Comparison of ENCODE assay signal across 10 cellular contexts in genomic region chr1:184745929-184746583, GRCh38. TPM values are rescaled to one million over a fixed set of nuclear protein-coding genes. Genes with fewer than 3 reads are reported as not detected.
DNase-seq lines count a peak whose midpoint lies in the region; ATAC-seq and TF ChIP-seq lines count a peak whose summit lies in the region.
"Had no signal": no experiment of that assay in that cellular context is flagged by ENCODE, and none has a peak within 500 bp of the region (broad histone marks: within the 10 kb centered on the region; RNA-seq: fewer than 3 reads in every experiment).

No MANE protein-coding gene starts in this region.

- no peaks in the 10 kb centered on the region for H3K27me3 ChIP-seq in adrenal gland
- no peaks in the 10 kb centered on the region for H3K27me3 ChIP-seq in spleen (replicated peaks in 1 of 7)

- POLR2A ChIA-PET in activated CD4-positive, alpha-beta T cell treated with anti-CD3 and anti-CD28 coated beads, Interleukin-2, amount 10 ng/mL, durations not matched to agents 7 days and 5 days (lab: Charles Lee), result no interaction called here

- peak overlapping the region; percentile 46 for H3K27ac Mint-ChIP-seq in activated CD4-positive, alpha-beta T cell treated with anti-CD3 and anti-CD28 coated beads, Interleukin-2, amount 10 ng/mL, durations not matched to agents 7 days and 5 days
- no peak overlapping the region for H3K27ac Mint-ChIP-seq in HFFc6

- no peak for TF ChIP-seq CTCF in adrenal gland (IDR thresholded peaks at IDR 0.05)
- TF ChIP-seq CTCF in spleen (IDR thresholded peaks at IDR 0.05 in 8 of 11, conservative IDR thresholded peaks at IDR 0.05 in 3 of 11), result no peak
- no peak for TF ChIP-seq CTCF in HFFc6 (IDR thresholded peaks at IDR 0.05)

- peaks cover 2% of the 10 kb centered on the region for H3K9me3 Mint-ChIP-seq in activated CD4-positive, alpha-beta T cell treated with anti-CD3 and anti-CD28 coated beads, Interleukin-2, amount 10 ng/mL, durations not matched to agents 7 days and 5 days
- H3K9me3 Mint-ChIP-seq in HFFc6, result no peaks in the 10 kb centered on the region

- 30 to 47% (median 36%) methylated on average over 4 of the region's 4 CpGs for WGBS in adrenal gland, 4 donors
- WGBS in spleen, 5 donors, result 28 to 40% (median 33%) methylated on average over 4 of the region's 4 CpGs

- peaks cover 25 to 51% of the 10 kb centered on the region in 2 donors for H3K4me1 ChIP-seq in adrenal gland (replicated peaks in 1 of 2)
- H3K4me1 ChIP-seq in spleen, result peaks cover 13 to 89% (median 41%) of the 10 kb centered on the region in 6 donors

- H3K4me3 ChIP-seq in adrenal gland (no peak overlapping the region), spleen (no peak overlapping the region)
- H3K4me3 ChIP-seq: coronary artery, HAP-1 had no signal

- H3K36me3 Mint-ChIP-seq in activated CD4-positive, alpha-beta T cell treated with anti-CD3 and anti-CD28 coated beads, Interleukin-2, amount 10 ng/mL, durations not matched to agents 7 days and 5 days (ENCODE audit: low read depth), result peaks cover 43% of the 10 kb centered on the region
- peaks cover 7% of the 10 kb centered on the region; the same call in 1 of the 2 replicates for H3K36me3 Mint-ChIP-seq in HFFc6 (ENCODE audit: low read depth)

- H3K4me1 Mint-ChIP-seq in activated CD4-positive, alpha-beta T cell treated with anti-CD3 and anti-CD28 coated beads, Interleukin-2, amount 10 ng/mL, durations not matched to agents 7 days and 5 days, result peaks cover 59% of the 10 kb centered on the region
- peaks cover 42% of the 10 kb centered on the region for H3K4me1 Mint-ChIP-seq in HFFc6 (ENCODE audit: low read depth)

- peak; percentile 12 for DNase-seq in activated CD4-positive, alpha-beta T cell treated with anti-CD3 and anti-CD28 coated beads, Interleukin-2, amount 10 ng/mL, durations not matched to agents 7 days and 5 days
- DNase-seq in activated CD4-positive, alpha-beta T cell treated with anti-CD3 and anti-CD28 coated beads for 48 hours, result no peak
- DNase-seq in adrenal gland, result no peak
- DNase-seq in spleen, result no peak
- DNase-seq in NCI-H1417 treated with DMSO at 0.1 percent for 48 hours (lab: John Stamatoyannopoulos, UW), result no peak
- no peak for DNase-seq in HFFc6

- no peaks in the 10 kb centered on the region for H3K9me3 ChIP-seq in KOPT-K1 (ENCODE audit: insufficient read depth, low read length, poor library complexity, severe bottlenecking)
- H3K9me3 ChIP-seq in adrenal gland (replicated peaks in 1 of 3), result no peaks in the 10 kb centered on the region
- H3K9me3 ChIP-seq in spleen, result no peaks in the 10 kb centered on the region
- H3K9me3 ChIP-seq: HAP-1 had no signal

- peaks cover 17% of the 10 kb centered on the region for H3K36me3 ChIP-seq in KOPT-K1 (ENCODE audit: insufficient read depth, low read length)
- H3K36me3 ChIP-seq in adrenal gland (replicated peaks in 1 of 2), result no peaks in the 10 kb centered on the region
- no peaks in the 10 kb centered on the region for H3K36me3 ChIP-seq in spleen
- H3K36me3 ChIP-seq: HAP-1 had no signal

- no peaks in the 10 kb centered on the region for H3K27me3 Mint-ChIP-seq in activated CD4-positive, alpha-beta T cell treated with anti-CD3 and anti-CD28 coated beads, Interleukin-2, amount 10 ng/mL, durations not matched to agents 7 days and 5 days
- H3K27me3 Mint-ChIP-seq in HFFc6 (ENCODE audit: insufficient read depth), result no peaks in the 10 kb centered on the region

- peak overlapping the region; percentile 22 for H3K4me3 Mint-ChIP-seq in activated CD4-positive, alpha-beta T cell treated with anti-CD3 and anti-CD28 coated beads, Interleukin-2, amount 10 ng/mL, durations not matched to agents 7 days and 5 days
- H3K4me3 Mint-ChIP-seq in HFFc6, result no peak overlapping the region

- TF ChIP-seq POLR2A in adrenal gland (IDR thresholded peaks at IDR 0.05) (no peak), spleen (IDR thresholded peaks at IDR 0.05) (no peak)

- no peak for ATAC-seq in GM19324 (IDR thresholded peaks at IDR 0.05; ENCODE audit: low FRiP score, unreplicated experiment)

- H3K27ac ChIP-seq in KOPT-K1 (ENCODE audit: low read depth, low read length, poor library complexity, severe bottlenecking), result peak overlapping the region; percentile 90
- peak overlapping the region in 3 of 5 donors; percentile 25 to 48 (median 27) for H3K27ac ChIP-seq in adrenal gland
- H3K27ac ChIP-seq in spleen, result peak overlapping the region in 6 of 8 donors; percentile 4 to 67 (median 22)

- intact Hi-C loops in adrenal gland (cut with DNase I) (no loop called here), spleen (cut with DNase I; ENCODE audit: low total_unique reads) (no loop called here)

- CTCF ChIA-PET in activated CD4-positive, alpha-beta T cell treated with anti-CD3 and anti-CD28 coated beads, Interleukin-2, amount 10 ng/mL, durations not matched to agents 7 days and 5 days (lab: Charles Lee), result no interaction called here

RNA-seq across cellular contexts. Expression of gene EDEM3, which starts 8.6 kb away (rescaled TPM):
- total RNA-seq in activated CD4-positive, alpha-beta T cell treated with anti-CD3 and anti-CD28 coated beads, Interleukin-2, amount 10 ng/mL, durations not matched to agents 7 days and 5 days, result 10 to 100 TPM; 28.4 to 32.8 TPM
- total RNA-seq in adrenal gland, result 10 to 100 TPM; 23.6 to 61.2 (median 35.6) TPM
- polyA plus RNA-seq in adrenal gland, result 10 to 100 TPM in 1 of 3 donors, 1 to 10 TPM in 2; 6.5 to 32.1 (median 7.7) TPM
- 10 to 100 TPM; 26.0 to 49.8 (median 34.4) TPM for total RNA-seq in spleen
- 1 to 10 TPM; 7.2 to 8.8 (median 8.0) TPM for polyA plus RNA-seq in spleen
- total RNA-seq in HFFc6 (2021; fragmentation: NEBNext Ultra II Directional; extraction: Animal tissue kit (Norgen Biotek cat#: 25700)), result 10 to 100 TPM; 29.9 to 38.6 (median 32.3) TPM

Comparison
In these comparisons a context has a peak if more than half of its experiments do, and no peak if none do; other contexts are left out.
1. H3K27ac ChIP-seq: peak in every context shown above with its lines; median percentile 90 in KOPT-K1; 27 in adrenal gland; 22 in spleen.